2 cellular contexts compared by ENCODE assay signal in the genomic region with DNA sequence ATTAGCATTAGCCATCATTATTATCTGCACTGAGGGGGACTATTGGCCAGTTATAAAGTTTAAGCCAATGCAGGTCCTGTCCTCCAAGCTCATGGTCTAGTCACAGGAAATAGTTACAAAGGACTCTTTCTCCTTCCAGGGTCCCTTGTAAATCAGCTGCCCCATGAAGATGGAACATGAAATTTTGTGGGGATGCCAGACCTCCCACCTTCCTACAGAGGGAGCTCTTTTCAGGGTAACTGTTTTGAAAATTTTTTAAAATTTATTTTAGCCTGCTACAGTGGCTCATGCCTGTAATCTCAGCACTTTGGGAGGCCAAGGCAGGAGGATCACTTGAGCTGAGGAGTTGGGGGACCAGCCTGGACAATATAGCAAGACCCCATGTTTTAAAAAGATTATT.
TF ChIP-seq lines count a peak whose summit lies in the region.

No MANE protein-coding gene starts in this region.

TF ChIP-seq in Ishikawa, 13 proteins besides CTCF, POLR2A, EP300 and RAD21 (continued from another document):
- TF ChIP-seq, protein P1, sequence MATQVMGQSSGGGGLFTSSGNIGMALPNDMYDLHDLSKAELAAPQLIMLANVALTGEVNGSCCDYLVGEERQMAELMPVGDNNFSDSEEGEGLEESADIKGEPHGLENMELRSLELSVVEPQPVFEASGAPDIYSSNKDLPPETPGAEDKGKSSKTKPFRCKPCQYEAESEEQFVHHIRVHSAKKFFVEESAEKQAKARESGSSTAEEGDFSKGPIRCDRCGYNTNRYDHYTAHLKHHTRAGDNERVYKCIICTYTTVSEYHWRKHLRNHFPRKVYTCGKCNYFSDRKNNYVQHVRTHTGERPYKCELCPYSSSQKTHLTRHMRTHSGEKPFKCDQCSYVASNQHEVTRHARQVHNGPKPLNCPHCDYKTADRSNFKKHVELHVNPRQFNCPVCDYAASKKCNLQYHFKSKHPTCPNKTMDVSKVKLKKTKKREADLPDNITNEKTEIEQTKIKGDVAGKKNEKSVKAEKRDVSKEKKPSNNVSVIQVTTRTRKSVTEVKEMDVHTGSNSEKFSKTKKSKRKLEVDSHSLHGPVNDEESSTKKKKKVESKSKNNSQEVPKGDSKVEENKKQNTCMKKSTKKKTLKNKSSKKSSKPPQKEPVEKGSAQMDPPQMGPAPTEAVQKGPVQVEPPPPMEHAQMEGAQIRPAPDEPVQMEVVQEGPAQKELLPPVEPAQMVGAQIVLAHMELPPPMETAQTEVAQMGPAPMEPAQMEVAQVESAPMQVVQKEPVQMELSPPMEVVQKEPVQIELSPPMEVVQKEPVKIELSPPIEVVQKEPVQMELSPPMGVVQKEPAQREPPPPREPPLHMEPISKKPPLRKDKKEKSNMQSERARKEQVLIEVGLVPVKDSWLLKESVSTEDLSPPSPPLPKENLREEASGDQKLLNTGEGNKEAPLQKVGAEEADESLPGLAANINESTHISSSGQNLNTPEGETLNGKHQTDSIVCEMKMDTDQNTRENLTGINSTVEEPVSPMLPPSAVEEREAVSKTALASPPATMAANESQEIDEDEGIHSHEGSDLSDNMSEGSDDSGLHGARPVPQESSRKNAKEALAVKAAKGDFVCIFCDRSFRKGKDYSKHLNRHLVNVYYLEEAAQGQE (IDR thresholded peaks at IDR 0.05; ENCODE audit: low read depth), result no peak
- no peak for TF ChIP-seq CREB1 (IDR thresholded peaks at IDR 0.05; ENCODE audit: low read depth)
- no peak for TF ChIP-seq NFIC (IDR thresholded peaks at IDR 0.05)
- no peak for TF ChIP-seq TAF1 (IDR thresholded peaks at IDR 0.05; ENCODE audit: low read depth)
- no peak for TF ChIP-seq TCF12 (IDR thresholded peaks at IDR 0.05; ENCODE audit: low read depth)
- TF ChIP-seq TEAD4 (IDR thresholded peaks at IDR 0.05), result no peak
- TF ChIP-seq, protein P2, sequence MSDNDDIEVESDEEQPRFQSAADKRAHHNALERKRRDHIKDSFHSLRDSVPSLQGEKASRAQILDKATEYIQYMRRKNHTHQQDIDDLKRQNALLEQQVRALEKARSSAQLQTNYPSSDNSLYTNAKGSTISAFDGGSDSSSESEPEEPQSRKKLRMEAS (IDR thresholded peaks at IDR 0.05), result no peak
- no peak for TF ChIP-seq ZBTB7A (IDR thresholded peaks at IDR 0.05; ENCODE audit: low read depth)
- TF ChIP-seq YY1 (IDR thresholded peaks at IDR 0.05; ENCODE audit: low read depth), result no peak
- TF ChIP-seq FOXM1 (IDR thresholded peaks at IDR 0.05; ENCODE audit: borderline replicate concordance, low read depth), result no peak
- TF ChIP-seq, protein P3, sequence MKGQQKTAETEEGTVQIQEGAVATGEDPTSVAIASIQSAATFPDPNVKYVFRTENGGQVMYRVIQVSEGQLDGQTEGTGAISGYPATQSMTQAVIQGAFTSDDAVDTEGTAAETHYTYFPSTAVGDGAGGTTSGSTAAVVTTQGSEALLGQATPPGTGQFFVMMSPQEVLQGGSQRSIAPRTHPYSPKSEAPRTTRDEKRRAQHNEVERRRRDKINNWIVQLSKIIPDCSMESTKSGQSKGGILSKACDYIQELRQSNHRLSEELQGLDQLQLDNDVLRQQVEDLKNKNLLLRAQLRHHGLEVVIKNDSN (IDR thresholded peaks at IDR 0.05), result no peak

TF ChIP-seq in K562, 482 proteins besides CTCF, POLR2A, EP300 and RAD21 (continued from another document):
- TF ChIP-seq, protein P4, sequence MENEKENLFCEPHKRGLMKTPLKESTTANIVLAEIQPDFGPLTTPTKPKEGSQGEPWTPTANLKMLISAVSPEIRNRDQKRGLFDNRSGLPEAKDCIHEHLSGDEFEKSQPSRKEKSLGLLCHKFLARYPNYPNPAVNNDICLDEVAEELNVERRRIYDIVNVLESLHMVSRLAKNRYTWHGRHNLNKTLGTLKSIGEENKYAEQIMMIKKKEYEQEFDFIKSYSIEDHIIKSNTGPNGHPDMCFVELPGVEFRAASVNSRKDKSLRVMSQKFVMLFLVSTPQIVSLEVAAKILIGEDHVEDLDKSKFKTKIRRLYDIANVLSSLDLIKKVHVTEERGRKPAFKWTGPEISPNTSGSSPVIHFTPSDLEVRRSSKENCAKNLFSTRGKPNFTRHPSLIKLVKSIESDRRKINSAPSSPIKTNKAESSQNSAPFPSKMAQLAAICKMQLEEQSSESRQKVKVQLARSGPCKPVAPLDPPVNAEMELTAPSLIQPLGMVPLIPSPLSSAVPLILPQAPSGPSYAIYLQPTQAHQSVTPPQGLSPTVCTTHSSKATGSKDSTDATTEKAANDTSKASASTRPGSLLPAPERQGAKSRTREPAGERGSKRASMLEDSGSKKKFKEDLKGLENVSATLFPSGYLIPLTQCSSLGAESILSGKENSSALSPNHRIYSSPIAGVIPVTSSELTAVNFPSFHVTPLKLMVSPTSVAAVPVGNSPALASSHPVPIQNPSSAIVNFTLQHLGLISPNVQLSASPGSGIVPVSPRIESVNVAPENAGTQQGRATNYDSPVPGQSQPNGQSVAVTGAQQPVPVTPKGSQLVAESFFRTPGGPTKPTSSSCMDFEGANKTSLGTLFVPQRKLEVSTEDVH (IDR thresholded peaks at IDR 0.05; ENCODE audit: low read depth, partially characterized antibody), result no peak
- TF ChIP-seq THRAP3 (IDR thresholded peaks at IDR 0.05; ENCODE audit: borderline replicate concordance) (no peak), RNF2 (IDR thresholded peaks at IDR 0.05) (no peak), ZNF165 (CRISPR knock-in tag; IDR thresholded peaks at IDR 0.05; ENCODE audit: borderline replicate concordance) (no peak), ZNF263 (CRISPR knock-in tag; IDR thresholded peaks at IDR 0.05; ENCODE audit: borderline replicate concordance) (no peak), MTA3 (IDR thresholded peaks at IDR 0.05; ENCODE audit: borderline replicate concordance) (no peak), NFIX (CRISPR knock-in tag; IDR thresholded peaks at IDR 0.05; ENCODE audit: low read depth) (no peak)
- TF ChIP-seq, protein P5, sequence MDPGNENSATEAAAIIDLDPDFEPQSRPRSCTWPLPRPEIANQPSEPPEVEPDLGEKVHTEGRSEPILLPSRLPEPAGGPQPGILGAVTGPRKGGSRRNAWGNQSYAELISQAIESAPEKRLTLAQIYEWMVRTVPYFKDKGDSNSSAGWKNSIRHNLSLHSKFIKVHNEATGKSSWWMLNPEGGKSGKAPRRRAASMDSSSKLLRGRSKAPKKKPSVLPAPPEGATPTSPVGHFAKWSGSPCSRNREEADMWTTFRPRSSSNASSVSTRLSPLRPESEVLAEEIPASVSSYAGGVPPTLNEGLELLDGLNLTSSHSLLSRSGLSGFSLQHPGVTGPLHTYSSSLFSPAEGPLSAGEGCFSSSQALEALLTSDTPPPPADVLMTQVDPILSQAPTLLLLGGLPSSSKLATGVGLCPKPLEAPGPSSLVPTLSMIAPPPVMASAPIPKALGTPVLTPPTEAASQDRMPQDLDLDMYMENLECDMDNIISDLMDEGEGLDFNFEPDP (CRISPR knock-in tag; IDR thresholded peaks at IDR 0.05), result no peak
